In the genomic region with DNA sequence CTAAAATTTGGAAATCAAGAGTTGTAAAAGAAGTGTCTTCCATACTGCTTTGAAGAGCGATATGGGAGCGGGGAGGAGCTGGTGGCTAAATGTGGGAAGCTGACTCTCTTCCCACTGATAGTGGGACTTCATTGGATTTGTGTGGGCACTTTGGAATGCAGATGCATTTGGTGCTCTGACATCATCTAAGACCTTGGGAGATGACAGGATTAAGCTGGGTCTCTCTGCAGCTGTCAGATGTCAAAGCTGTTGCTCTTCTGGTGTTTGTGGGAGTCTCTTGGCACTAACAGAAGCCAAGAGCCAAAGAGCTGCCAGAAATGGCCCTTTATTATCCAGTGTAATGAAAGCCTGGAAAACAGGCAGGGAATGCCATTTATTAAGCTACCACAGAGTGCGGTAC, we compare ENCODE assay signal across 14 cellular contexts. TPM values are rescaled to one million over a fixed set of nuclear protein-coding genes. Genes with fewer than 3 reads are reported as not detected.
DNase-seq lines count a peak whose midpoint lies in the region; ATAC-seq, FAIRE-seq and TF ChIP-seq lines count a peak whose summit lies in the region.
"Had no signal": no experiment of that assay in that cellular context is flagged by ENCODE, and none has a peak within 500 bp of the region (broad histone marks: within the 10 kb centered on the region; RNA-seq: fewer than 3 reads in every experiment).

No MANE protein-coding gene starts in this region.

- TF ChIP-seq RAD21 in HepG2 (CRISPR knock-in tag; IDR thresholded peaks at IDR 0.05): no peak

- POLR2A ChIA-PET in A673 (lab: Charles Lee; ENCODE audit: low non-redundant PET): no interaction called here
- POLR2A ChIA-PET in HepG2 (lab: Yijun Ruan, JAX): no interaction called here

- H3K4me2 ChIP-seq in KMS-11: peak overlapping the region; percentile 66
- no peak overlapping the region for H3K4me2 ChIP-seq in HepG2 (ENCODE audit: low read depth, low read length)

- BruUV-seq in A673 (replicated peaks; lab: Mats Ljungman, UMichigan): no TSS peak
- no TSS peak for BruUV-seq in HepG2 (replicated peaks; lab: Mats Ljungman, UMichigan)

- peak; percentile 25 for DNase-seq in DMS79 treated with DMSO at 0.1 percent for 48 hours (lab: John Stamatoyannopoulos, UW)
- DNase-seq in DMS79 (lab: John Stamatoyannopoulos, UW): no peak
- no peak for DNase-seq in activated T-helper 1 cell treated with anti-CD3 and anti-CD28 coated beads, Interleukin-12 subunit alpha, Interleukin-12 subunit beta, Interleukin-2, Interleukin-4 antibody, amounts not matched to agents 30 ng/mL and 10 ng/mL and 1 ng/mL, durations not matched to agents 14 hours and 24 hours and 36 hours (ENCODE audit: low spot score)
- DNase-seq in left ventricle myocardium inferior: no peak
- DNase-seq in A673 (ENCODE audit: low spot score): no peak
- DNase-seq in HepG2 (ENCODE audit: low spot score): no peak
- DNase-seq: activated naive CD4-positive, alpha-beta T cell treated with Interleukin-2 at 50 U/mL for 16 hours; colonic mucosa; NCI-H187; SW 1271 had no signal

- 20% methylated on average over 3 of the region's 3 CpGs for WGBS in HepG2 (ENCODE audit: low lambda C conversion rate)

- H3K4me1 ChIP-seq in KMS-11 (ENCODE audit: low read depth, poor library complexity, severe bottlenecking): peaks cover 59% of the 10 kb centered on the region
- H3K4me1 ChIP-seq in left ventricle myocardium inferior: peaks cover 50% of the 10 kb centered on the region
- H3K4me1 ChIP-seq in A673 (ENCODE audit: insufficient read depth, low read length, poor library complexity, severe bottlenecking): peaks cover 14% of the 10 kb centered on the region
- no peaks in the 10 kb centered on the region for H3K4me1 ChIP-seq in HepG2 (ENCODE audit: insufficient read depth, low read length)
- H3K4me1 ChIP-seq: colonic mucosa had no signal

- peaks cover 90% of the 10 kb centered on the region for H3K4me1 Mint-ChIP-seq in activated T-helper 1 cell treated with anti-CD3 and anti-CD28 coated beads, Interleukin-12 subunit alpha, Interleukin-12 subunit beta, Interleukin-2, Interleukin-4 antibody, amounts not matched to agents 30 ng/mL and 10 ng/mL and 1 ng/mL, durations not matched to agents 14 hours and 24 hours and 36 hours (ENCODE audit: low read depth)

- H3K9ac ChIP-seq in KMS-11: peak overlapping the region; percentile 30; the same call in 1 of the 2 replicates
- no peak overlapping the region for H3K9ac ChIP-seq in HepG2 (ENCODE audit: insufficient read depth, low read depth, low read length)

- H3K27ac ChIP-seq in KMS-11 (peak overlapping the region; percentile 80), left ventricle myocardium inferior (replicated peaks) (peak overlapping the region; percentile 56), A673 (ENCODE audit: low read depth, low read length, poor library complexity, severe bottlenecking) (no peak overlapping the region), HepG2 (ENCODE audit: extremely low read length, insufficient read depth, low read length) (no peak overlapping the region)
- H3K27ac ChIP-seq: colonic mucosa had no signal

- ATAC-seq in HepG2 (no peak), GM18505 (IDR thresholded peaks at IDR 0.05; ENCODE audit: unreplicated experiment) (no peak)

- no peaks in the 10 kb centered on the region for H3K9me3 Mint-ChIP-seq in activated T-helper 1 cell treated with anti-CD3 and anti-CD28 coated beads, Interleukin-12 subunit alpha, Interleukin-12 subunit beta, Interleukin-2, Interleukin-4 antibody, amounts not matched to agents 30 ng/mL and 10 ng/mL and 1 ng/mL, durations not matched to agents 14 hours and 24 hours and 36 hours

- CTCF ChIA-PET in A673 (lab: Charles Lee) (no interaction called here), HepG2 (lab: Yijun Ruan, JAX; ENCODE audit: low intra/inter-chr PET ratio, low total read pairs) (no interaction called here)

- H3K4me3 ChIP-seq in KMS-11 (IDR thresholded peaks at IDR 0.05; ENCODE audit: insufficient read depth, low read depth, low read length) (no peak overlapping the region), left ventricle myocardium inferior (no peak overlapping the region), A673 (ENCODE audit: low read depth, low read length, poor library complexity, severe bottlenecking) (no peak overlapping the region), HepG2 (replicated peaks in 1 of 3; ENCODE audit: insufficient read depth in 1 of 3, low read depth in 2 of 3, low read length in 3 of 3) (no peak overlapping the region)
- H3K4me3 ChIP-seq: colonic mucosa, GM12878 had no signal

- H4K20me1 ChIP-seq in KMS-11 (ENCODE audit: insufficient read depth): no peaks in the 10 kb centered on the region
- no peaks in the 10 kb centered on the region for H4K20me1 ChIP-seq in HepG2 (ENCODE audit: insufficient read depth, low read length)

- no peak overlapping the region for H2AFZ ChIP-seq in KMS-11 (ENCODE audit: low read depth)
- no peak overlapping the region for H2AFZ ChIP-seq in HepG2 (ENCODE audit: low read length)

- no peak for TF ChIP-seq EP300 in HepG2 (IDR thresholded peaks at IDR 0.05; ENCODE audit: low read depth in 2 of 2, low read length in 2 of 2)
- no peak for TF ChIP-seq EP300 in HepG2 (CRISPR knock-in tag; IDR thresholded peaks at IDR 0.05; ENCODE audit: borderline replicate concordance)

- TF ChIP-seq CTCF in KMS-11 (conservative IDR thresholded peaks at IDR 0.05; ENCODE audit: low read depth, low read length): no peak
- no peak for TF ChIP-seq CTCF in left ventricle myocardium inferior (IDR thresholded peaks at IDR 0.05; ENCODE audit: borderline replicate concordance)
- no peak for TF ChIP-seq CTCF in A673 (conservative IDR thresholded peaks at IDR 0.05; ENCODE audit: low read depth, low read length)
- TF ChIP-seq CTCF in HepG2 (CRISPR knock-in tag; IDR thresholded peaks at IDR 0.05): no peak

- peak overlapping the region; percentile 90 for H3K27ac Mint-ChIP-seq in activated T-helper 1 cell treated with anti-CD3 and anti-CD28 coated beads, Interleukin-12 subunit alpha, Interleukin-12 subunit beta, Interleukin-2, Interleukin-4 antibody, amounts not matched to agents 30 ng/mL and 10 ng/mL and 1 ng/mL, durations not matched to agents 14 hours and 24 hours and 36 hours

- H3K79me2 ChIP-seq in KMS-11 (ENCODE audit: insufficient read depth, low read depth) (no peaks in the 10 kb centered on the region), HepG2 (ENCODE audit: insufficient read depth, low read length) (no peaks in the 10 kb centered on the region)

- in situ Hi-C loops in HepG2 (cut with HindIII; ENCODE audit: extremely low pct_ligation_motif_present, low pct_unique_long_range_greater_than_20kb): no loop called here

- H3K4me3 Mint-ChIP-seq in activated T-helper 1 cell treated with anti-CD3 and anti-CD28 coated beads, Interleukin-12 subunit alpha, Interleukin-12 subunit beta, Interleukin-2, Interleukin-4 antibody, amounts not matched to agents 30 ng/mL and 10 ng/mL and 1 ng/mL, durations not matched to agents 14 hours and 24 hours and 36 hours: peak overlapping the region; percentile 9

- no peaks in the 10 kb centered on the region for H3K27me3 Mint-ChIP-seq in activated T-helper 1 cell treated with anti-CD3 and anti-CD28 coated beads, Interleukin-12 subunit alpha, Interleukin-12 subunit beta, Interleukin-2, Interleukin-4 antibody, amounts not matched to agents 30 ng/mL and 10 ng/mL and 1 ng/mL, durations not matched to agents 14 hours and 24 hours and 36 hours (ENCODE audit: insufficient read depth)

- H3K36me3 ChIP-seq in KMS-11 (ENCODE audit: insufficient read depth) (no peaks in the 10 kb centered on the region), left ventricle myocardium inferior (no peaks in the 10 kb centered on the region), A673 (ENCODE audit: insufficient read depth, low read length, poor library complexity, severe bottlenecking) (no peaks in the 10 kb centered on the region), HepG2 (replicated peaks in 1 of 2; ENCODE audit: control insufficient read depth in 1 of 2, insufficient read depth in 2 of 2, low read length in 2 of 2) (no peaks in the 10 kb centered on the region)
- H3K36me3 ChIP-seq: colonic mucosa had no signal

- peaks cover 37% of the 10 kb centered on the region for H3K36me3 Mint-ChIP-seq in activated T-helper 1 cell treated with anti-CD3 and anti-CD28 coated beads, Interleukin-12 subunit alpha, Interleukin-12 subunit beta, Interleukin-2, Interleukin-4 antibody, amounts not matched to agents 30 ng/mL and 10 ng/mL and 1 ng/mL, durations not matched to agents 14 hours and 24 hours and 36 hours (ENCODE audit: low read depth)

- no peak for FAIRE-seq in HepG2 (lab: Jason Lieb, UNC)
- FAIRE-seq: D721Med, GM12878 had no signal

- intact Hi-C loops in activated T-helper 1 cell treated with anti-CD3 and anti-CD28 coated beads, Interleukin-12 subunit alpha, Interleukin-12 subunit beta, Interleukin-2, Interleukin-4 antibody, amounts not matched to agents 30 ng/mL and 10 ng/mL and 1 ng/mL, durations not matched to agents 14 hours and 24 hours and 36 hours (cut with micrococcal nuclease): no loop called here
- intact Hi-C loops in left ventricle myocardium inferior (cut with micrococcal nuclease): no loop called here
- intact Hi-C loops in A673 (cut with micrococcal nuclease; ENCODE audit: unreplicated experiment): no loop called here
- intact Hi-C loops in HepG2 (cut with micrococcal nuclease; ENCODE audit: unreplicated experiment): no loop called here

- H3K27me3 ChIP-seq in KMS-11 (ENCODE audit: insufficient read depth, low read depth) (no peaks in the 10 kb centered on the region), left ventricle myocardium inferior (ENCODE audit: low read depth) (no peaks in the 10 kb centered on the region), A673 (replicated peaks; ENCODE audit: insufficient read depth, low read depth, low read length, poor library complexity) (no peaks in the 10 kb centered on the region), HepG2 (ENCODE audit: control insufficient read depth in 1 of 2, insufficient read depth in 2 of 2, low read length in 2 of 2) (peaks cover 0 to 15% of the 10 kb centered on the region in 2 experiments; a peak in 2 of 5 replicates)
- H3K27me3 ChIP-seq: colonic mucosa had no signal

- TF ChIP-seq POLR2A in HepG2 (IDR thresholded peaks at IDR 0.05; ENCODE audit: insufficient read depth in 1 of 2, low read depth in 2 of 2, low read length in 2 of 2) (no peak), GM18505 (IDR thresholded peaks at IDR 0.05; ENCODE audit: borderline replicate concordance, extremely low read depth, insufficient read depth, insufficient read length) (no peak)

- H3K9me3 ChIP-seq in left ventricle myocardium inferior (replicated peaks): no peaks in the 10 kb centered on the region
- H3K9me3 ChIP-seq in A673 (ENCODE audit: low read depth, low read length, poor library complexity, severe bottlenecking): no peaks in the 10 kb centered on the region
- no peaks in the 10 kb centered on the region for H3K9me3 ChIP-seq in HepG2 (ENCODE audit: low read length)
- H3K9me3 ChIP-seq: colonic mucosa had no signal

RNA-seq across cellular contexts. Expression of a gene that starts 20.5 kb away (rescaled TPM):
- 154 and 155 TPM in 2 replicates for total RNA-seq in activated T-helper 1 cell treated with anti-CD3 and anti-CD28 coated beads, Interleukin-12 subunit alpha, Interleukin-12 subunit beta, Interleukin-2, Interleukin-4 antibody, amounts not matched to agents 30 ng/mL and 10 ng/mL and 1 ng/mL, durations not matched to agents 14 hours and 24 hours and 36 hours
- total RNA-seq in left ventricle myocardium inferior: 31.8 TPM
- 12.8 and 13.0 TPM in 2 replicates for total RNA-seq in A673 (2021)
- not detected in 2 replicates for total RNA-seq in HepG2 (2016; rRNA removed; fragmentation: Illumina TruSeq; extraction: Trizol)
- total RNA-seq in HepG2 (2016; cell fraction: cytosol; rRNA removed; fragmentation: Illumina TruSeq; extraction: Trizol; ENCODE audit: low read depth): not detected in 2 replicates
- total RNA-seq in HepG2 (2016; cell fraction: insoluble cytoplasmic fraction; rRNA removed; fragmentation: Illumina TruSeq; extraction: Trizol): not detected in 2 replicates
- not detected in 2 replicates for total RNA-seq in HepG2 (2016; cell fraction: membrane; rRNA removed; fragmentation: Illumina TruSeq; extraction: Trizol)
- total RNA-seq in HepG2 (2016; cell fraction: nucleus; rRNA removed; fragmentation: Illumina TruSeq; extraction: Trizol): not detected in 2 replicates
- polyA plus RNA-seq in HepG2 (2011; rRNA removed): 0.04 and 0.12 TPM in 2 replicates
- 0.03 and 0.04 TPM in 2 replicates for polyA plus RNA-seq in HepG2 (2011; cell fraction: cytosol; rRNA removed)
- polyA plus RNA-seq in HepG2 (2011; cell fraction: nucleus; rRNA removed): 0.13 and 0.16 TPM in 2 replicates
- 0.01 and 0.05 TPM in 2 replicates for polyA plus RNA-seq in HepG2 (2012)
- polyA plus RNA-seq in HepG2 (2016; cell fraction: cytosol; fragmentation: Illumina TruSeq; extraction: Trizol; ENCODE audit: low read depth): not detected in 2 replicates
- polyA plus RNA-seq in HepG2 (2016; cell fraction: insoluble cytoplasmic fraction; fragmentation: Illumina TruSeq; extraction: Trizol; ENCODE audit: low read depth): not detected in 2 replicates
- not detected in 2 replicates for polyA plus RNA-seq in HepG2 (2016; cell fraction: membrane; fragmentation: Illumina TruSeq; extraction: Trizol; ENCODE audit: low read depth)
- polyA plus RNA-seq in HepG2 (2016; cell fraction: nucleus; fragmentation: Illumina TruSeq; extraction: Trizol; ENCODE audit: insufficient read depth, low read depth): 0.11 TPM in 1 of 2 replicates, not detected in the other
- 131 TPM in 1 of 2 replicates, not detected in the other for polyA minus RNA-seq in HepG2 (2011; rRNA and poly(A)+ RNA removed; ENCODE audit: low replicate concordance)
- polyA minus RNA-seq in HepG2 (2011; cell fraction: cytosol; rRNA and poly(A)+ RNA removed): 0.44 TPM in 1 of 2 replicates, not detected in the other
- polyA minus RNA-seq in HepG2 (2011; cell fraction: nucleus; rRNA and poly(A)+ RNA removed): 0.12 and 0.64 TPM in 2 replicates

Comparison
In these comparisons a context has a peak if more than half of its experiments do, and no peak if none do; other contexts are left out.
1. H3K27ac ChIP-seq: peak in KMS-11 (single experiment) and left ventricle myocardium inferior (single experiment); none in A673 (single experiment) and HepG2 (single experiment).
2. RNA of a gene that starts 20.5 kb away (total RNA-seq): 154 to 155 TPM in activated T-helper 1 cell treated with anti-CD3 and anti-CD28 coated beads, Interleukin-12 subunit alpha, Interleukin-12 subunit beta, Interleukin-2, Interleukin-4 antibody, amounts not matched to agents 30 ng/mL and 10 ng/mL and 1 ng/mL, durations not matched to agents 14 hours and 24 hours and 36 hours, 31.8 TPM in left ventricle myocardium inferior (single experiment) and 12.8 to 13.0 TPM in A673; not detected in HepG2; every median in the first group is over 10 times any median in the second.